ENCODE assay signal across 16 cellular contexts in the genomic region with DNA sequence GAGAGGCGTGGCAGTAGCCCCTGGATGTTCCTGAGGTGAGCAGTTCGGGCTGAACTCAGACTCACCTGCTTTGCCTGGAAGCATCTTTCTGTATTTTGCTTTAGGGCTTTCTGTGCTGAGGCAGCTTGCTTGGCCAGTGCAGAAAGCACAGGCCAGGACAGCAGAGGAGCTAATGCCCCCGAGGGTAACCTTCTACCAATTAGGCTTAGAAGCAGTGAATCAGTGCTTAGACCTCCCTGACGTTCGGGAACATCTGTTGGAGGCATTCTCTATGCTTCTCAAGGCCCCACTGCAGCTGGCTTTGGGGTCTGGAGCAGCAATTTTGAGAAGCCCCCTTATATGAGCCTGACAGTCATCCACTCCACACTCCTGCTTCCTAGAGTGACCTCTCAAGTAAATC.
"Had no signal": no experiment of that assay in that cellular context is flagged by ENCODE, and none has a peak within 500 bp of the region (broad histone marks: within the 10 kb centered on the region; RNA-seq: fewer than 3 reads in every experiment).

No MANE protein-coding gene starts in this region.

- H3K4me3 Mint-ChIP-seq: activated CD8-positive, alpha-beta memory T cell treated with anti-CD3 and anti-CD28 coated beads, Interleukin-2, amount 10 ng/mL, durations not matched to agents 7 days and 5 days; activated naive CD4-positive, alpha-beta T cell treated with anti-CD3 and anti-CD28 coated beads, Interleukin-2, amount 10 ng/mL, durations not matched to agents 7 days and 5 days; brain; mesothelial cell of epicardium; nephron progenitor cell had no signal

- H3K27me3 Mint-ChIP-seq: activated CD8-positive, alpha-beta memory T cell treated with anti-CD3 and anti-CD28 coated beads, Interleukin-2, amount 10 ng/mL, durations not matched to agents 7 days and 5 days; activated naive CD4-positive, alpha-beta T cell treated with anti-CD3 and anti-CD28 coated beads, Interleukin-2, amount 10 ng/mL, durations not matched to agents 7 days and 5 days had no signal

- ATAC-seq: activated CD8-positive, alpha-beta memory T cell treated with anti-CD3 and anti-CD28 coated beads, Interleukin-2, amount 10 ng/mL, durations not matched to agents 7 days and 5 days; right cardiac atrium had no signal

- H3K27ac Mint-ChIP-seq: mesothelial cell of epicardium, nephron progenitor cell, progenitor cell of endocrine pancreas had no signal

- H3K9me3 Mint-ChIP-seq: activated naive CD4-positive, alpha-beta T cell treated with anti-CD3 and anti-CD28 coated beads, Interleukin-2, amount 10 ng/mL, durations not matched to agents 7 days and 5 days; mesothelial cell of epicardium; nephron progenitor cell had no signal

- DNase-seq: activated CD4-positive, alpha-beta T cell treated with anti-CD3 and anti-CD28 coated beads for 48 hours; activated CD8-positive, alpha-beta memory T cell treated with anti-CD3 and anti-CD28 coated beads, Interleukin-2, amount 10 ng/mL, durations not matched to agents 7 days and 5 days; activated naive CD4-positive, alpha-beta T cell treated with anti-CD3 and anti-CD28 coated beads, Interleukin-2, amount 10 ng/mL, durations not matched to agents 7 days and 5 days; central memory CD4-positive, alpha-beta T cell; colonic mucosa; nephron progenitor cell; occipital lobe; right cardiac atrium; small intestine; stimulated activated CD4-positive, alpha-beta T cell treated with anti-CD3 and anti-CD28 coated beads, Interleukin-4, amount 100 ng/mL, for 4 hours; stimulated activated CD8-positive, alpha-beta memory T cell treated with anti-CD3 and anti-CD28 coated beads, Interleukin-4, amount 100 ng/mL, for 48 hours had no signal

- H3K36me3 Mint-ChIP-seq: activated CD8-positive, alpha-beta memory T cell treated with anti-CD3 and anti-CD28 coated beads, Interleukin-2, amount 10 ng/mL, durations not matched to agents 7 days and 5 days; activated naive CD4-positive, alpha-beta T cell treated with anti-CD3 and anti-CD28 coated beads, Interleukin-2, amount 10 ng/mL, durations not matched to agents 7 days and 5 days; brain; mesothelial cell of epicardium had no signal

- H3K4me3 ChIP-seq: colonic mucosa, lung, thoracic aorta had no signal
